In the genomic region with DNA sequence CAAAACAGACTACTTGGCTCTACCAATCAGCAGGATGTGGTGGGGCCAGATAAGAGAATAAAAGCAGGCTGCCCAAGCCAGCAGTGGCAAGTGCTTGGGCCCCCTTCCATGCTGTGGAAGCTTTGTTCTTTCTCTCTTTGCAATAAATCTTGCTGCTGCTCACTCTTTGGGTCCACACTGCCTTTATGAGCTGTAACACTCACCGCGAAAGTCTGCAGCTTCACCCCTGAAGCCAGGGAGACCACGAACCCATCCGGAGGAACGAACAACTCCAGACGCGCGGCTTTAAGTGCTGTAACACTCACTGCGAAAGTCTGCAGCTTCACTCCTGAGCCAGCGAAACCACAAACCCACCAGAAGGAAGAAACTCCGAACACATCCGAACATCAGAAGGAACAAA, we compare ENCODE assay signal across 8 cellular contexts. TPM values are rescaled to one million over a fixed set of nuclear protein-coding genes. Genes with fewer than 3 reads are reported as not detected.
A peak's percentile ranks its signal among the peaks of the same experiment; 100 is the strongest.
DNase-seq lines count a peak whose midpoint lies in the region; ATAC-seq and TF ChIP-seq lines count a peak whose summit lies in the region.
"Not testable (repeated sequence)": the region's sequence is repeated elsewhere in the genome, so short reads cannot be mapped to it uniquely, and the experiment has no call there.

No MANE protein-coding gene starts in this region.

- TF ChIP-seq CTCF in HEK293 (tag by site-specific recombination; IDR thresholded peaks at IDR 0.05), result not testable (repeated sequence)

- H3K27ac Mint-ChIP-seq in activated naive CD4-positive, alpha-beta T cell treated with anti-CD3 and anti-CD28 coated beads, Interleukin-2, amount 50 U/mL, for 72 hours, result peak overlapping the region; percentile 24 to 61
- H3K27ac Mint-ChIP-seq in naive B cell, result not testable (repeated sequence)

- H3K27ac ChIP-seq in HEK293 (ENCODE audit: extremely low read depth, low read depth, low read length), result not testable (repeated sequence)
- peak overlapping the region; percentile 58 for H3K27ac ChIP-seq in thymus (ENCODE audit: low read depth)

- not testable (repeated sequence) for H3K4me1 Mint-ChIP-seq in naive B cell

- H3K36me3 Mint-ChIP-seq in activated naive CD4-positive, alpha-beta T cell treated with anti-CD3 and anti-CD28 coated beads, Interleukin-2, amount 50 U/mL, for 72 hours; naive B cell: not testable (repeated sequence)

- not testable (repeated sequence) for H3K27me3 ChIP-seq in thymus (ENCODE audit: control insufficient read depth, insufficient read depth)

- peak overlapping the region; percentile 26 to 88 (median 73) for H3K4me3 Mint-ChIP-seq in naive B cell

- H3K9me3 Mint-ChIP-seq in activated naive CD4-positive, alpha-beta T cell treated with anti-CD3 and anti-CD28 coated beads, Interleukin-2, amount 50 U/mL, for 72 hours; naive B cell: not testable (repeated sequence)

- H3K4me1 ChIP-seq in HEK293 (ENCODE audit: control insufficient read depth, insufficient read depth, low read length); thymus (ENCODE audit: control insufficient read depth, insufficient read depth, low read length): not testable (repeated sequence)

- POLR2A ChIA-PET in HEK293 (lab: Yijun Ruan, JAX), result not testable (repeated sequence)

- not testable (repeated sequence) for H3K4me3 ChIP-seq in HEK293 (ENCODE audit: low read depth, low read length); thymus (ENCODE audit: low read length)

- H3K27me3 Mint-ChIP-seq in naive B cell, result peaks cover 0 to 19% (median 6%) of the 10 kb centered on the region in 3 donors

- not testable (repeated sequence) for H3K9me3 ChIP-seq in HEK293 (ENCODE audit: control insufficient read depth, insufficient read depth, low read depth, low read length); thymus (ENCODE audit: control insufficient read depth)

- ATAC-seq in activated naive CD4-positive, alpha-beta T cell treated with anti-CD3 and anti-CD28 coated beads, Interleukin-2, amount 50 U/mL, for 72 hours; naive B cell (ENCODE audit: low read depth in 2 of 2): not testable (repeated sequence)

- peak; percentile 42 for DNase-seq in OCI-M1 (lab: John Stamatoyannopoulos, UW)
- DNase-seq in activated CD4-positive, alpha-beta T cell treated with anti-CD3 and anti-CD28 coated beads for 4 hours, result peak; percentile 11 to 14
- peak; percentile 10 for DNase-seq in activated T-cell treated with anti-CD3 and anti-CD28 coated beads for 4 hours
- peak in 1 of 2 donors; percentile 26 for DNase-seq in activated naive CD4-positive, alpha-beta T cell treated with anti-CD3 and anti-CD28 coated beads, Interleukin-2, amount 50 U/mL, for 72 hours (ENCODE audit: low spot score in 2 of 2)
- DNase-seq in naive B cell, result not testable (repeated sequence)
- peak; percentile 1 to 9 (median 3) for DNase-seq in stimulated activated CD4-positive, alpha-beta T cell treated with anti-CD3 and anti-CD28 coated beads, TNF-alpha, amount 100 ng/mL, for 4 hours (ENCODE audit: low read depth in 3 of 3)

- CTCF ChIA-PET in HEK293 (lab: Yijun Ruan, JAX), result interaction anchor here (0.8 kb wide), 1 partner anchor 34 kb away, joined by 3 read pairs; no protein-coding TSS in a partner anchor

- WGBS in thymus, result 5% methylated on average over 12 of the region's 12 CpGs

- H3K36me3 ChIP-seq in HEK293 (ENCODE audit: control insufficient read depth in 2 of 2, insufficient read depth in 1 of 2, low read length in 2 of 2); thymus (ENCODE audit: control insufficient read depth, insufficient read depth): not testable (repeated sequence)

TF ChIP-seq in HEK293, 187 proteins besides CTCF, POLR2A, EP300 and RAD21:
- peak; percentile 29 for TF ChIP-seq FEZF1 (tag by site-specific recombination; IDR thresholded peaks at IDR 0.05)

RNA-seq across cellular contexts. Expression of gene ASXL2, which starts 38.1 kb away (rescaled TPM):
- total RNA-seq in activated naive CD4-positive, alpha-beta T cell treated with anti-CD3 and anti-CD28 coated beads, Interleukin-2, amount 50 U/mL, for 72 hours, result 10 to 100 TPM; 31.8 to 40.2 TPM
- polyA plus RNA-seq in naive B cell (ENCODE audit: low read depth in 6 of 6), result 10 to 100 TPM in 3 of 6 donors, 1 to 10 TPM in 3; 2.6 to 13.8 (median 8.9) TPM
- 4.6 TPM for polyA plus RNA-seq in thymus
